Comparison of ENCODE assay signal across 21 cellular contexts in the genomic region with DNA sequence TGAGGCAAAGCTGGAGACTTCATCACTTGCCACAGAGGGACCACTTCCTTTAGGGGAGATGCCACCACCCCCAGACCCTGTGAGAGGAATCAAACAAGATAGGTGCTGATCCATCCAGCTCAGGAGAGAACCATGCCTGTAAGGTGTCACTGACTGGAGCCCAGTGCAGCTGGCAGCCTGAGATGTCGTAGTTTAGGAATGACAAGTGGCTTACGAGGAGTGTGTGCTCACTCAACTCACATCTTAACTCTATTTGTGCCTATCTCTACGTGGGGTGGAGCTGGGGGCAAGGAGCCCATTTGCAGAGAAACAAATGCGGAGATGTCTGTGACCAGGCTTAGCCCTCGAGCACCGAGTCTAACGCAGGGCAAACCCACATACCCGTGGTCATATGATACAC. TPM values are rescaled to one million over a fixed set of nuclear protein-coding genes. Genes with fewer than 3 reads are reported as not detected.
DNase-seq lines count a peak whose midpoint lies in the region; ATAC-seq and TF ChIP-seq lines count a peak whose summit lies in the region.
"Had no signal": no experiment of that assay in that cellular context is flagged by ENCODE, and none has a peak within 500 bp of the region (broad histone marks: within the 10 kb centered on the region; RNA-seq: fewer than 3 reads in every experiment).

No MANE protein-coding gene starts in this region.

- DNase-seq in GM23338 (ENCODE audit: low spot score) = no peak
- DNase-seq in WTC11 (ENCODE audit: low spot score) = no peak
- DNase-seq in neural progenitor cell (ENCODE audit: low spot score) = no peak
- no peak for DNase-seq in GM20000 (ENCODE audit: low spot score)
- DNase-seq in NCI-H2081 (lab: John Stamatoyannopoulos, UW) = no peak
- no peak for DNase-seq in right cardiac atrium
- DNase-seq in thyroid gland = no peak
- DNase-seq: C1 segment of cervical spinal cord; CD4-positive, CD25-positive, alpha-beta regulatory T cell; DMS153; DMS79; GDM1; GM23248; H7; HFFc6; IMR-90 had no signal

- H3K4me2 ChIP-seq in BLaER1 (no peak overlapping the region), GM23338 (no peak overlapping the region), neural progenitor cell (no peak overlapping the region)

- H3K36me3 ChIP-seq in BLaER1 (peaks cover 76% of the 10 kb centered on the region), GM23338 (ENCODE audit: insufficient read depth) (peaks cover 9% of the 10 kb centered on the region), neural progenitor cell (no peaks in the 10 kb centered on the region), thyroid gland (peaks cover 38 to 59% of the 10 kb centered on the region in 2 donors)

- intact Hi-C loops in right cardiac atrium (cut with DNase I) (no loop called here), thyroid gland (cut with DNase I) (no loop called here)

- H3K27ac ChIP-seq in BLaER1 (peak overlapping the region; percentile 26; the same call in 1 of the 2 replicates), GM23338 (ENCODE audit: low read depth) (0 out of 2 replicates have a peak overlapping the region, but pooled peaks have one; percentile 14), neural progenitor cell (no peak overlapping the region), right cardiac atrium (ENCODE audit: low read length) (no peak overlapping the region), thyroid gland (no peak overlapping the region)
- H3K27ac ChIP-seq: GM23248, HL-60 had no signal

- no peaks in the 10 kb centered on the region for H3F3A ChIP-seq in GM23338 (replicated peaks; ENCODE audit: low read depth)
- no peaks in the 10 kb centered on the region for H3F3A ChIP-seq in neural progenitor cell (ENCODE audit: low read depth)

- TF ChIP-seq CTCF in GM23338 (conservative IDR thresholded peaks at IDR 0.05; ENCODE audit: low read depth in 2 of 2) (no peak), WTC11 (IDR thresholded peaks at IDR 0.05) (no peak), neural progenitor cell (IDR thresholded peaks at IDR 0.05) (no peak), GM20000 (IDR thresholded peaks at IDR 0.05; ENCODE audit: extremely low read depth, missing control alignments) (no peak), thyroid gland (IDR thresholded peaks at IDR 0.05) (no peak)

- H3K36me3 Mint-ChIP-seq in GM23338 (ENCODE audit: low read depth) (peaks cover 49% of the 10 kb centered on the region), WTC11 (peaks cover 51% of the 10 kb centered on the region), neural progenitor cell (peaks cover 23% of the 10 kb centered on the region)

- no peak overlapping the region for H2AFZ ChIP-seq in GM23338
- H2AFZ ChIP-seq in neural progenitor cell (replicated peaks) = no peak overlapping the region
- H2AFZ ChIP-seq: GM23248 had no signal

- H3K27me3 Mint-ChIP-seq in GM23338 (ENCODE audit: insufficient read depth, low read depth, poor library complexity) = peaks cover 4% of the 10 kb centered on the region
- no peaks in the 10 kb centered on the region for H3K27me3 Mint-ChIP-seq in WTC11 (ENCODE audit: low read depth)
- peaks cover 2% of the 10 kb centered on the region for H3K27me3 Mint-ChIP-seq in neural progenitor cell (ENCODE audit: insufficient read depth, low read depth)
- H3K27me3 Mint-ChIP-seq: B cell; CD4-positive, CD25-positive, alpha-beta regulatory T cell had no signal

- CTCF ChIA-PET in WTC11 (lab: Charles Lee) = interaction anchor here (1.5 kb wide), 1 partner anchor 43 kb away, joined by 3 read pairs; no protein-coding TSS in a partner anchor

- H3K9ac ChIP-seq in BLaER1 = no peak overlapping the region
- no peak overlapping the region for H3K9ac ChIP-seq in neural progenitor cell
- H3K9ac ChIP-seq: GM23248 had no signal

- 86% methylated on average over 8 of the region's 8 CpGs for WGBS in right cardiac atrium
- WGBS in thyroid gland, 2 donors = 84 to 91% methylated on average over 8 of the region's 8 CpGs

- no peaks in the 10 kb centered on the region; the same call in 2 of the 3 replicates for H3K9me3 Mint-ChIP-seq in GM23338
- H3K9me3 Mint-ChIP-seq in WTC11 = no peaks in the 10 kb centered on the region
- H3K9me3 Mint-ChIP-seq in neural progenitor cell = no peaks in the 10 kb centered on the region
- H3K9me3 Mint-ChIP-seq: CD4-positive, CD25-positive, alpha-beta regulatory T cell had no signal

- H3K4me1 ChIP-seq in BLaER1 (peaks cover 43% of the 10 kb centered on the region), GM23338 (ENCODE audit: insufficient read depth) (no peaks in the 10 kb centered on the region), neural progenitor cell (no peaks in the 10 kb centered on the region), right cardiac atrium (ENCODE audit: control insufficient read depth, insufficient read depth, low read length) (no peaks in the 10 kb centered on the region), thyroid gland (no peaks in the 10 kb centered on the region)

- TF ChIP-seq POLR2A in thyroid gland (IDR thresholded peaks at IDR 0.05) = no peak

- POLR2A ChIA-PET in WTC11 (lab: Charles Lee) = no interaction called here

- H3K4me1 Mint-ChIP-seq in GM23338 (no peaks in the 10 kb centered on the region), WTC11 (no peaks in the 10 kb centered on the region), neural progenitor cell (no peaks in the 10 kb centered on the region)
- H3K4me1 Mint-ChIP-seq: B cell had no signal

- ATAC-seq in GM23338 = no peak
- ATAC-seq in WTC11 = no peak
- no peak for ATAC-seq in right cardiac atrium
- ATAC-seq: HCT116, K562 had no signal

- no peaks in the 10 kb centered on the region for H3K27me3 ChIP-seq in BLaER1
- H3K27me3 ChIP-seq in GM23338 (ENCODE audit: insufficient read depth) = no peaks in the 10 kb centered on the region
- no peaks in the 10 kb centered on the region for H3K27me3 ChIP-seq in neural progenitor cell
- no peaks in the 10 kb centered on the region for H3K27me3 ChIP-seq in right cardiac atrium (ENCODE audit: control insufficient read depth, insufficient read depth)
- no peaks in the 10 kb centered on the region for H3K27me3 ChIP-seq in thyroid gland

- no peaks in the 10 kb centered on the region; the same call in 1 of the 2 replicates for H3K79me2 ChIP-seq in GM23338 (replicated peaks; ENCODE audit: insufficient read depth)
- H3K79me2 ChIP-seq in neural progenitor cell (ENCODE audit: low read depth) = no peaks in the 10 kb centered on the region

- H3K27ac Mint-ChIP-seq in GM23338 (no peak overlapping the region), WTC11 (peak overlapping the region; percentile 60; the same call in 1 of the 2 replicates), neural progenitor cell (peak overlapping the region; percentile 30)
- H3K27ac Mint-ChIP-seq: B cell; CD4-positive, CD25-positive, alpha-beta regulatory T cell; HFFc6 had no signal

- H3K9me2 ChIP-seq in GM23338 (ENCODE audit: insufficient read depth) = no peaks in the 10 kb centered on the region

- H4K20me1 ChIP-seq in BLaER1 (no peaks in the 10 kb centered on the region), GM23338 (replicated peaks; ENCODE audit: insufficient read depth) (peaks cover 4% of the 10 kb centered on the region; the same call in 1 of the 2 replicates), neural progenitor cell (ENCODE audit: low read depth) (no peaks in the 10 kb centered on the region)

- H3K4me3 Mint-ChIP-seq in GM23338 = no peak overlapping the region
- H3K4me3 Mint-ChIP-seq in WTC11 = no peak overlapping the region
- no peak overlapping the region for H3K4me3 Mint-ChIP-seq in neural progenitor cell
- H3K4me3 Mint-ChIP-seq: B cell; CD4-positive, CD25-positive, alpha-beta regulatory T cell; HFFc6 had no signal

- H3K4me3 ChIP-seq in BLaER1 (no peak overlapping the region), GM23338 (no peak overlapping the region), neural progenitor cell (no peak overlapping the region), right cardiac atrium (ENCODE audit: low read length) (no peak overlapping the region), thyroid gland (replicated peaks in 1 of 3) (no peak overlapping the region)
- H3K4me3 ChIP-seq: GM23248, K562 had no signal

- H3K9me3 ChIP-seq in BLaER1 (no peaks in the 10 kb centered on the region), neural progenitor cell (ENCODE audit: low read depth) (no peaks in the 10 kb centered on the region), right cardiac atrium (ENCODE audit: control insufficient read depth, low read length) (no peaks in the 10 kb centered on the region), thyroid gland (no peaks in the 10 kb centered on the region)

TF ChIP-seq in WTC11, 78 proteins besides CTCF, POLR2A, EP300 and RAD21 (continues in another document):
- TF ChIP-seq NFATC4 (CRISPR knock-in tag; IDR thresholded peaks at IDR 0.05) (no peak), ELF4 (CRISPR knock-in tag; IDR thresholded peaks at IDR 0.05; ENCODE audit: low read depth) (no peak), MXD4 (CRISPR knock-in tag; IDR thresholded peaks at IDR 0.05; ENCODE audit: borderline replicate concordance) (no peak), TEAD4 (CRISPR knock-in tag; IDR thresholded peaks at IDR 0.05) (no peak), ZNF396 (CRISPR knock-in tag; IDR thresholded peaks at IDR 0.05; ENCODE audit: borderline replicate concordance) (no peak), GRHL2 (CRISPR knock-in tag; IDR thresholded peaks at IDR 0.05; ENCODE audit: insufficient replicate concordance, severe bottlenecking) (no peak), SP1 (CRISPR knock-in tag; conservative IDR thresholded peaks at IDR 0.05) (no peak), ETV6 (CRISPR knock-in tag; IDR thresholded peaks at IDR 0.05) (no peak), ATF1 (CRISPR knock-in tag; IDR thresholded peaks at IDR 0.05) (no peak)

RNA-seq across cellular contexts. Expression of a gene that starts 25.8 kb away (rescaled TPM):
- total RNA-seq in GM23338 (2014; rRNA removed; shearing (Covaris generic)) = 42.7 and 47.7 TPM in 2 replicates
- polyA plus RNA-seq in GM23338 (2016; fragmentation: Nextera tagmentation; extraction: Ambion mirVana) (20.6 and 23.0 TPM in 2 replicates), right cardiac atrium (12.5 TPM)
- total RNA-seq in WTC11 (2021) (50.2 to 58.7 TPM (median 53.9 TPM) in 3 replicates), neural progenitor cell (ENCODE audit: low replicate concordance) (25.6 and 36.1 TPM in 2 replicates), right cardiac atrium (10 to 100 TPM; 15.3 to 27.6 (median 17.5) TPM), thyroid gland (10 to 100 TPM; 21.8 to 40.6 (median 27.7) TPM)

RNA-seq across cellular contexts. Expression of a gene that starts 32.9 kb away (rescaled TPM):
- total RNA-seq in GM23338 (2014; rRNA removed; shearing (Covaris generic)) = 36.4 and 57.8 TPM in 2 replicates
- polyA plus RNA-seq in GM23338 (2016; fragmentation: Nextera tagmentation; extraction: Ambion mirVana) = 10.3 and 12.7 TPM in 2 replicates
- total RNA-seq in WTC11 (2021) = 36.8 to 47.8 TPM (median 39.6 TPM) in 3 replicates
- total RNA-seq in neural progenitor cell (ENCODE audit: low replicate concordance) = 8.5 and 19.4 TPM in 2 replicates
- 10 to 100 TPM; 28.0 to 49.8 (median 37.2) TPM for total RNA-seq in right cardiac atrium
- polyA plus RNA-seq in right cardiac atrium = 14.6 TPM
- total RNA-seq in thyroid gland = 100 to 1,000 TPM in 2 of 4 donors, 10 to 100 TPM in 2; 73.8 to 106 (median 88.8) TPM

Comparison
In these comparisons a context has a peak if more than half of its experiments do, and no peak if none do; other contexts are left out.
1. H3K27ac ChIP-seq: peak in BLaER1 (single experiment) and GM23338 (single experiment); none in neural progenitor cell (single experiment), right cardiac atrium (single experiment) and thyroid gland (0 of 3).